ENCODE assay signal across 1 cellular context in the genomic region with DNA sequence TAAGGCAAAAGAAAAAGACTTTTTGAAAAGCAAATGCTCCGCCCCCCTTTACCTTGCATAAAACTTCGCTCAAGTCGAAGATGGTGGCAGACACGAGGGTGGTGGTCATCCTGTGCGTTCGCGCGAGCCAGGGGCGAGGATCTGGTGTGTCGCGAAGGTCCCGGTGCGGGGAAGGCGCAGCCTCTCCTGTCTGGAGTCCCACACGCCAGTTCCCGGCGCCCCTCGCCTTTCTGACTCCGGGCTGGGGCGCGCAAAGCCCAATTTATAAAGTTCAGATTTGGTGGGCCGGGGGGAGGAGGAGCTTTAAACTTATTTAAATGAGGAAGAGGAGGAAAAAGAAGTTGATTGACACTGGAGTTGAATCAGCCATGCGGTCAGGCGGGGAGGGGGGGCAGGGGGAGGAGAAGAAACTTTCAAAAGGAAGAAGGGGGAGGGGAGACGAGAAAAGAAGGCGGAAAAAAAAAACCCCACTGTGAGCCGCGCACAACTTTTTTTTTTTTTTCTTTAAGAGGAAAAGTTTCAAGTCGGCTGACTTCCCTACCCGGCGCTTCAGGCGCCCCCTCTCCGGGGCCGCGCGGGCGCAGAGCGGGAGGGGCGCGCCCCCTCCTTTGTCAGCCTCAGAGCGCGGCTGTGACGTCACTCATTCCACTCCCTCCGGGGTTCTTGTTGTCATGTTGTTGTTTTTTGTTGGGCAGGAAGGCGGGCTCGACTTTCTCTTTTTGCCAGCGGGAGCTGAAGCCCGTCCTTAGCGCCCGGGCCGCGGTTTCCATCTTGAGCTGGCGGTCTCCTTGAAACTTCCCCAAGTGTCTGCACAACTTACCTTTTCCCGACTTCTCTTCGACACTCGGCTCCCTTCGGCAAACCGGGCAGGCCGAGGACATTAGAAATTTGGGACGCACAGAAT.
A peak's percentile ranks its signal among the peaks of the same experiment; 100 is the strongest.
TF ChIP-seq lines count a peak whose summit lies in the region.

A gene with protein sequence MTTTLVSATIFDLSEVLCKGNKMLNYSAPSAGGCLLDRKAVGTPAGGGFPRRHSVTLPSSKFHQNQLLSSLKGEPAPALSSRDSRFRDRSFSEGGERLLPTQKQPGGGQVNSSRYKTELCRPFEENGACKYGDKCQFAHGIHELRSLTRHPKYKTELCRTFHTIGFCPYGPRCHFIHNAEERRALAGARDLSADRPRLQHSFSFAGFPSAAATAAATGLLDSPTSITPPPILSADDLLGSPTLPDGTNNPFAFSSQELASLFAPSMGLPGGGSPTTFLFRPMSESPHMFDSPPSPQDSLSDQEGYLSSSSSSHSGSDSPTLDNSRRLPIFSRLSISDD (minus strand): TSS at position 238 of the 904 bp plus-strand sequence. CDS start 129 bp downstream, at position 109.

TF ChIP-seq in HepG2, 621 proteins besides CTCF, POLR2A, EP300 and RAD21 (continued from another document and continues in another):
- TF ChIP-seq, protein P1, sequence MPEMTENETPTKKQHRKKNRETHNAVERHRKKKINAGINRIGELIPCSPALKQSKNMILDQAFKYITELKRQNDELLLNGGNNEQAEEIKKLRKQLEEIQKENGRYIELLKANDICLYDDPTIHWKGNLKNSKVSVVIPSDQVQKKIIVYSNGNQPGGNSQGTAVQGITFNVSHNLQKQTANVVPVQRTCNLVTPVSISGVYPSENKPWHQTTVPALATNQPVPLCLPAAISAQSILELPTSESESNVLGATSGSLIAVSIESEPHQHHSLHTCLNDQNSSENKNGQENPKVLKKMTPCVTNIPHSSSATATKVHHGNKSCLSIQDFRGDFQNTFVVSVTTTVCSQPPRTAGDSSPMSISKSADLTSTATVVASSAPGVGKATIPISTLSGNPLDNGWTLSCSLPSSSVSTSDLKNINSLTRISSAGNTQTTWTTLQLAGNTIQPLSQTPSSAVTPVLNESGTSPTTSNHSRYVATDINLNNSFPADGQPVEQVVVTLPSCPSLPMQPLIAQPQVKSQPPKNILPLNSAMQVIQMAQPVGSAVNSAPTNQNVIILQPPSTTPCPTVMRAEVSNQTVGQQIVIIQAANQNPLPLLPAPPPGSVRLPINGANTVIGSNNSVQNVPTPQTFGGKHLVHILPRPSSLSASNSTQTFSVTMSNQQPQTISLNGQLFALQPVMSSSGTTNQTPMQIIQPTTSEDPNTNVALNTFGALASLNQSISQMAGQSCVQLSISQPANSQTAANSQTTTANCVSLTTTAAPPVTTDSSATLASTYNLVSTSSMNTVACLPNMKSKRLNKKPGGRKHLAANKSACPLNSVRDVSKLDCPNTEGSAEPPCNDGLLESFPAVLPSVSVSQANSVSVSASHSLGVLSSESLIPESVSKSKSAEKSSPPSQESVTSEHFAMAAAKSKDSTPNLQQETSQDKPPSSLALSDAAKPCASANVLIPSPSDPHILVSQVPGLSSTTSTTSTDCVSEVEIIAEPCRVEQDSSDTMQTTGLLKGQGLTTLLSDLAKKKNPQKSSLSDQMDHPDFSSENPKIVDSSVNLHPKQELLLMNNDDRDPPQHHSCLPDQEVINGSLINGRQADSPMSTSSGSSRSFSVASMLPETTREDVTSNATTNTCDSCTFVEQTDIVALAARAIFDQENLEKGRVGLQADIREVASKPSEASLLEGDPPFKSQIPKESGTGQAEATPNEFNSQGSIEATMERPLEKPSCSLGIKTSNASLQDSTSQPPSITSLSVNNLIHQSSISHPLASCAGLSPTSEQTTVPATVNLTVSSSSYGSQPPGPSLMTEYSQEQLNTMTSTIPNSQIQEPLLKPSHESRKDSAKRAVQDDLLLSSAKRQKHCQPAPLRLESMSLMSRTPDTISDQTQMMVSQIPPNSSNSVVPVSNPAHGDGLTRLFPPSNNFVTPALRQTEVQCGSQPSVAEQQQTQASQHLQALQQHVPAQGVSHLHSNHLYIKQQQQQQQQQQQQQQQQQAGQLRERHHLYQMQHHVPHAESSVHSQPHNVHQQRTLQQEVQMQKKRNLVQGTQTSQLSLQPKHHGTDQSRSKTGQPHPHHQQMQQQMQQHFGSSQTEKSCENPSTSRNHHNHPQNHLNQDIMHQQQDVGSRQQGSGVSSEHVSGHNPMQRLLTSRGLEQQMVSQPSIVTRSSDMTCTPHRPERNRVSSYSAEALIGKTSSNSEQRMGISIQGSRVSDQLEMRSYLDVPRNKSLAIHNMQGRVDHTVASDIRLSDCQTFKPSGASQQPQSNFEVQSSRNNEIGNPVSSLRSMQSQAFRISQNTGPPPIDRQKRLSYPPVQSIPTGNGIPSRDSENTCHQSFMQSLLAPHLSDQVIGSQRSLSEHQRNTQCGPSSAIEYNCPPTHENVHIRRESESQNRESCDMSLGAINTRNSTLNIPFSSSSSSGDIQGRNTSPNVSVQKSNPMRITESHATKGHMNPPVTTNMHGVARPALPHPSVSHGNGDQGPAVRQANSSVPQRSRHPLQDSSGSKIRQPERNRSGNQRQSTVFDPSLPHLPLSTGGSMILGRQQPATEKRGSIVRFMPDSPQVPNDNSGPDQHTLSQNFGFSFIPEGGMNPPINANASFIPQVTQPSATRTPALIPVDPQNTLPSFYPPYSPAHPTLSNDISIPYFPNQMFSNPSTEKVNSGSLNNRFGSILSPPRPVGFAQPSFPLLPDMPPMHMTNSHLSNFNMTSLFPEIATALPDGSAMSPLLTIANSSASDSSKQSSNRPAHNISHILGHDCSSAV (CRISPR knock-in tag; IDR thresholded peaks at IDR 0.05; ENCODE audit: borderline replicate concordance) = no peak
- no peak for TF ChIP-seq ZNF598 (CRISPR knock-in tag; IDR thresholded peaks at IDR 0.05; ENCODE audit: borderline replicate concordance)
- TF ChIP-seq, protein P2, sequence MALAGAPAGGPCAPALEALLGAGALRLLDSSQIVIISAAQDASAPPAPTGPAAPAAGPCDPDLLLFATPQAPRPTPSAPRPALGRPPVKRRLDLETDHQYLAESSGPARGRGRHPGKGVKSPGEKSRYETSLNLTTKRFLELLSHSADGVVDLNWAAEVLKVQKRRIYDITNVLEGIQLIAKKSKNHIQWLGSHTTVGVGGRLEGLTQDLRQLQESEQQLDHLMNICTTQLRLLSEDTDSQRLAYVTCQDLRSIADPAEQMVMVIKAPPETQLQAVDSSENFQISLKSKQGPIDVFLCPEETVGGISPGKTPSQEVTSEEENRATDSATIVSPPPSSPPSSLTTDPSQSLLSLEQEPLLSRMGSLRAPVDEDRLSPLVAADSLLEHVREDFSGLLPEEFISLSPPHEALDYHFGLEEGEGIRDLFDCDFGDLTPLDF (CRISPR knock-in tag; IDR thresholded peaks at IDR 0.05) = peak; percentile 44; the same call in 1 of the 2 replicates
- TF ChIP-seq, protein P3, sequence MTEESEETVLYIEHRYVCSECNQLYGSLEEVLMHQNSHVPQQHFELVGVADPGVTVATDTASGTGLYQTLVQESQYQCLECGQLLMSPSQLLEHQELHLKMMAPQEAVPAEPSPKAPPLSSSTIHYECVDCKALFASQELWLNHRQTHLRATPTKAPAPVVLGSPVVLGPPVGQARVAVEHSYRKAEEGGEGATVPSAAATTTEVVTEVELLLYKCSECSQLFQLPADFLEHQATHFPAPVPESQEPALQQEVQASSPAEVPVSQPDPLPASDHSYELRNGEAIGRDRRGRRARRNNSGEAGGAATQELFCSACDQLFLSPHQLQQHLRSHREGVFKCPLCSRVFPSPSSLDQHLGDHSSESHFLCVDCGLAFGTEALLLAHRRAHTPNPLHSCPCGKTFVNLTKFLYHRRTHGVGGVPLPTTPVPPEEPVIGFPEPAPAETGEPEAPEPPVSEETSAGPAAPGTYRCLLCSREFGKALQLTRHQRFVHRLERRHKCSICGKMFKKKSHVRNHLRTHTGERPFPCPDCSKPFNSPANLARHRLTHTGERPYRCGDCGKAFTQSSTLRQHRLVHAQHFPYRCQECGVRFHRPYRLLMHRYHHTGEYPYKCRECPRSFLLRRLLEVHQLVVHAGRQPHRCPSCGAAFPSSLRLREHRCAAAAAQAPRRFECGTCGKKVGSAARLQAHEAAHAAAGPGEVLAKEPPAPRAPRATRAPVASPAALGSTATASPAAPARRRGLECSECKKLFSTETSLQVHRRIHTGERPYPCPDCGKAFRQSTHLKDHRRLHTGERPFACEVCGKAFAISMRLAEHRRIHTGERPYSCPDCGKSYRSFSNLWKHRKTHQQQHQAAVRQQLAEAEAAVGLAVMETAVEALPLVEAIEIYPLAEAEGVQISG (CRISPR knock-in tag; IDR thresholded peaks at IDR 0.05) = peak; percentile 50; the same call in 1 of the 2 replicates
- TF ChIP-seq ZNF12 (CRISPR knock-in tag; IDR thresholded peaks at IDR 0.05) = peak; percentile 56; the same call in 1 of the 2 replicates
- TF ChIP-seq MTF1 (CRISPR knock-in tag; IDR thresholded peaks at IDR 0.05) = no peak
- TF ChIP-seq ZNF883 (CRISPR knock-in tag; IDR thresholded peaks at IDR 0.05; ENCODE audit: not compliant biosample characterization) = peak; percentile 28
- TF ChIP-seq ZNF543 (CRISPR knock-in tag; IDR thresholded peaks at IDR 0.05) = peak; percentile 48; the same call in 1 of the 2 replicates
- TF ChIP-seq TAF1 (CRISPR knock-in tag; IDR thresholded peaks at IDR 0.05) = peak; percentile 91
- TF ChIP-seq, protein P4, sequence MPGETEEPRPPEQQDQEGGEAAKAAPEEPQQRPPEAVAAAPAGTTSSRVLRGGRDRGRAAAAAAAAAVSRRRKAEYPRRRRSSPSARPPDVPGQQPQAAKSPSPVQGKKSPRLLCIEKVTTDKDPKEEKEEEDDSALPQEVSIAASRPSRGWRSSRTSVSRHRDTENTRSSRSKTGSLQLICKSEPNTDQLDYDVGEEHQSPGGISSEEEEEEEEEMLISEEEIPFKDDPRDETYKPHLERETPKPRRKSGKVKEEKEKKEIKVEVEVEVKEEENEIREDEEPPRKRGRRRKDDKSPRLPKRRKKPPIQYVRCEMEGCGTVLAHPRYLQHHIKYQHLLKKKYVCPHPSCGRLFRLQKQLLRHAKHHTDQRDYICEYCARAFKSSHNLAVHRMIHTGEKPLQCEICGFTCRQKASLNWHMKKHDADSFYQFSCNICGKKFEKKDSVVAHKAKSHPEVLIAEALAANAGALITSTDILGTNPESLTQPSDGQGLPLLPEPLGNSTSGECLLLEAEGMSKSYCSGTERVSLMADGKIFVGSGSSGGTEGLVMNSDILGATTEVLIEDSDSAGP (CRISPR knock-in tag; IDR thresholded peaks at IDR 0.05; ENCODE audit: borderline replicate concordance) = peak; percentile 31; the same call in 1 of the 2 replicates
- peak; percentile 79 for TF ChIP-seq GTF2F1 (IDR thresholded peaks at IDR 0.05; ENCODE audit: low read length)
- peak; percentile 100 for TF ChIP-seq POLR2G (IDR thresholded peaks at IDR 0.05; ENCODE audit: low read depth, low read length)
- peak; percentile 54 for TF ChIP-seq KAT8 (CRISPR knock-in tag; IDR thresholded peaks at IDR 0.05)
- TF ChIP-seq ZFY (CRISPR knock-in tag; IDR thresholded peaks at IDR 0.05) = peak; percentile 36; the same call in 1 of the 2 replicates
- 0 out of 2 replicates have a peak, but pooled peaks have one; percentile 14 for TF ChIP-seq ZNF225 (CRISPR knock-in tag; IDR thresholded peaks at IDR 0.05)
- TF ChIP-seq SATB2 (CRISPR knock-in tag; IDR thresholded peaks at IDR 0.05) = 0 out of 2 replicates have a peak, but pooled peaks have one; percentile 9
- peak; percentile 76; the same call in 1 of the 2 replicates for TF ChIP-seq KLF12 (CRISPR knock-in tag; IDR thresholded peaks at IDR 0.05; ENCODE audit: borderline replicate concordance)
- no peak for TF ChIP-seq NR3C1 (CRISPR knock-in tag; IDR thresholded peaks at IDR 0.05)
- TF ChIP-seq, protein P5, sequence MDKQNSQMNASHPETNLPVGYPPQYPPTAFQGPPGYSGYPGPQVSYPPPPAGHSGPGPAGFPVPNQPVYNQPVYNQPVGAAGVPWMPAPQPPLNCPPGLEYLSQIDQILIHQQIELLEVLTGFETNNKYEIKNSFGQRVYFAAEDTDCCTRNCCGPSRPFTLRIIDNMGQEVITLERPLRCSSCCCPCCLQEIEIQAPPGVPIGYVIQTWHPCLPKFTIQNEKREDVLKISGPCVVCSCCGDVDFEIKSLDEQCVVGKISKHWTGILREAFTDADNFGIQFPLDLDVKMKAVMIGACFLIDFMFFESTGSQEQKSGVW (CRISPR knock-in tag; IDR thresholded peaks at IDR 0.05; ENCODE audit: borderline replicate concordance) = peak; percentile 62; the same call in 1 of the 2 replicates
- TF ChIP-seq, protein P6, sequence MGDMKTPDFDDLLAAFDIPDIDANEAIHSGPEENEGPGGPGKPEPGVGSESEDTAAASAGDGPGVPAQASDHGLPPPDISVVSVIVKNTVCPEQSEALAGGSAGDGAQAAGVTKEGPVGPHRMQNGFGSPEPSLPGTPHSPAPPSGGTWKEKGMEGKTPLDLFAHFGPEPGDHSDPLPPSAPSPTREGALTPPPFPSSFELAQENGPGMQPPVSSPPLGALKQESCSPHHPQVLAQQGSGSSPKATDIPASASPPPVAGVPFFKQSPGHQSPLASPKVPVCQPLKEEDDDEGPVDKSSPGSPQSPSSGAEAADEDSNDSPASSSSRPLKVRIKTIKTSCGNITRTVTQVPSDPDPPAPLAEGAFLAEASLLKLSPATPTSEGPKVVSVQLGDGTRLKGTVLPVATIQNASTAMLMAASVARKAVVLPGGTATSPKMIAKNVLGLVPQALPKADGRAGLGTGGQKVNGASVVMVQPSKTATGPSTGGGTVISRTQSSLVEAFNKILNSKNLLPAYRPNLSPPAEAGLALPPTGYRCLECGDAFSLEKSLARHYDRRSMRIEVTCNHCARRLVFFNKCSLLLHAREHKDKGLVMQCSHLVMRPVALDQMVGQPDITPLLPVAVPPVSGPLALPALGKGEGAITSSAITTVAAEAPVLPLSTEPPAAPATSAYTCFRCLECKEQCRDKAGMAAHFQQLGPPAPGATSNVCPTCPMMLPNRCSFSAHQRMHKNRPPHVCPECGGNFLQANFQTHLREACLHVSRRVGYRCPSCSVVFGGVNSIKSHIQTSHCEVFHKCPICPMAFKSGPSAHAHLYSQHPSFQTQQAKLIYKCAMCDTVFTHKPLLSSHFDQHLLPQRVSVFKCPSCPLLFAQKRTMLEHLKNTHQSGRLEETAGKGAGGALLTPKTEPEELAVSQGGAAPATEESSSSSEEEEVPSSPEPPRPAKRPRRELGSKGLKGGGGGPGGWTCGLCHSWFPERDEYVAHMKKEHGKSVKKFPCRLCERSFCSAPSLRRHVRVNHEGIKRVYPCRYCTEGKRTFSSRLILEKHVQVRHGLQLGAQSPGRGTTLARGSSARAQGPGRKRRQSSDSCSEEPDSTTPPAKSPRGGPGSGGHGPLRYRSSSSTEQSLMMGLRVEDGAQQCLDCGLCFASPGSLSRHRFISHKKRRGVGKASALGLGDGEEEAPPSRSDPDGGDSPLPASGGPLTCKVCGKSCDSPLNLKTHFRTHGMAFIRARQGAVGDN (CRISPR knock-in tag; IDR thresholded peaks at IDR 0.05) = peak; percentile 37
- TF ChIP-seq ZNF652 (CRISPR knock-in tag; IDR thresholded peaks at IDR 0.05; ENCODE audit: borderline replicate concordance, low read depth) = no peak; the same call in 1 of the 2 replicates
- TF ChIP-seq, protein P7, sequence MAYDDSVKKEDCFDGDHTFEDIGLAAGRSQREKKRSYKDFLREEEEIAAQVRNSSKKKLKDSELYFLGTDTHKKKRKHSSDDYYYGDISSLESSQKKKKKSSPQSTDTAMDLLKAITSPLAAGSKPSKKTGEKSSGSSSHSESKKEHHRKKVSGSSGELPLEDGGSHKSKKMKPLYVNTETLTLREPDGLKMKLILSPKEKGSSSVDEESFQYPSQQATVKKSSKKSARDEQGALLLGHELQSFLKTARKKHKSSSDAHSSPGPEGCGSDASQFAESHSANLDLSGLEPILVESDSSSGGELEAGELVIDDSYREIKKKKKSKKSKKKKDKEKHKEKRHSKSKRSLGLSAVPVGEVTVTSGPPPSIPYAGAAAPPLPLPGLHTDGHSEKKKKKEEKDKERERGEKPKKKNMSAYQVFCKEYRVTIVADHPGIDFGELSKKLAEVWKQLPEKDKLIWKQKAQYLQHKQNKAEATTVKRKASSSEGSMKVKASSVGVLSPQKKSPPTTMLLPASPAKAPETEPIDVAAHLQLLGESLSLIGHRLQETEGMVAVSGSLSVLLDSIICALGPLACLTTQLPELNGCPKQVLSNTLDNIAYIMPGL (CRISPR knock-in tag; IDR thresholded peaks at IDR 0.05; ENCODE audit: borderline replicate concordance in 1 of 2, low read depth in 1 of 2) = peak in 1 of 2 experiments; percentile 8; a peak in 1 of 4 replicates
